In genomic region chr7:27187702-27188665, GRCh38 we compare ENCODE assay signal across 1 cellular context.
TF ChIP-seq lines count a peak whose summit lies in the region.

No MANE protein-coding gene starts in this region.

TF ChIP-seq in HEK293, 187 proteins besides CTCF, POLR2A, EP300 and RAD21 (continued from another document and continues in another):
- TF ChIP-seq ZBTB11 (tag by site-specific recombination; conservative IDR thresholded peaks at IDR 0.05; ENCODE audit: low read depth) (peak; percentile 37), ZNF335 (tag by site-specific recombination; conservative IDR thresholded peaks at IDR 0.05) (peak; percentile 41), ZNF404 (tag by site-specific recombination; IDR thresholded peaks at IDR 0.05) (no peak), ZNF449 (tag by site-specific recombination; IDR thresholded peaks at IDR 0.05) (no peak; the same call in 1 of the 2 replicates), ZNF138 (tag by site-specific recombination; IDR thresholded peaks at IDR 0.05; ENCODE audit: borderline replicate concordance) (no peak), PRDM10 (tag by site-specific recombination; IDR thresholded peaks at IDR 0.05) (peak; percentile 92), ZNF548 (tag by site-specific recombination; IDR thresholded peaks at IDR 0.05) (no peak), ZFHX2 (tag by site-specific recombination; conservative IDR thresholded peaks at IDR 0.05) (peak; percentile 77), ZNF629 (tag by site-specific recombination; IDR thresholded peaks at IDR 0.05) (no peak), ZNF580 (tag by site-specific recombination; IDR thresholded peaks at IDR 0.05) (no peak), ZNF704 (tag by site-specific recombination; IDR thresholded peaks at IDR 0.05) (no peak), ZNF747 (tag by site-specific recombination; IDR thresholded peaks at IDR 0.05) (no peak), GLIS1 (tag by site-specific recombination; IDR thresholded peaks at IDR 0.05) (peak; percentile 68), ZBTB20 (tag by site-specific recombination; IDR thresholded peaks at IDR 0.05) (peak; percentile 40; the same call in 1 of the 2 replicates), KLF7 (tag by site-specific recombination; IDR thresholded peaks at IDR 0.05; ENCODE audit: borderline replicate concordance) (peak; percentile 12; the same call in 1 of the 2 replicates), SCRT2 (tag by site-specific recombination; IDR thresholded peaks at IDR 0.05) (no peak), ZNF623 (tag by site-specific recombination; IDR thresholded peaks at IDR 0.05) (no peak), ZSCAN16 (tag by site-specific recombination; IDR thresholded peaks at IDR 0.05) (no peak), ATF2 (tag by site-specific recombination; IDR thresholded peaks at IDR 0.05; ENCODE audit: low read depth) (no peak), ZBTB17 (tag by site-specific recombination; IDR thresholded peaks at IDR 0.05) (peak; percentile 75), ZNF280D (tag by site-specific recombination; IDR thresholded peaks at IDR 0.05) (no peak), ZIC2 (tag by site-specific recombination; IDR thresholded peaks at IDR 0.05) (0 out of 2 replicates have a peak, but pooled peaks have one; percentile 41), ZBTB7A (tag by site-specific recombination; IDR thresholded peaks at IDR 0.05; ENCODE audit: low read depth) (no peak), ZNF292 (tag by site-specific recombination; IDR thresholded peaks at IDR 0.05; ENCODE audit: borderline replicate concordance, low read depth) (no peak), KLF9 (tag by site-specific recombination; IDR thresholded peaks at IDR 0.05; ENCODE audit: low read depth) (peak; percentile 49; the same call in 1 of the 2 replicates), ZNF624 (tag by site-specific recombination; IDR thresholded peaks at IDR 0.05) (no peak), ZNF514 (tag by site-specific recombination; IDR thresholded peaks at IDR 0.05) (no peak), ZNF501 (tag by site-specific recombination; IDR thresholded peaks at IDR 0.05) (no peak), ZNF473 (tag by site-specific recombination; IDR thresholded peaks at IDR 0.05) (no peak), ZBTB26 (tag by site-specific recombination; optimal IDR thresholded peaks at IDR 0.05) (peak; percentile 18), ZBTB8A (tag by site-specific recombination; IDR thresholded peaks at IDR 0.05) (peak; percentile 93), TCF7L2 (IDR thresholded peaks at IDR 0.05; ENCODE audit: borderline replicate concordance, low read depth, low read length) (no peak), ZNF560 (tag by site-specific recombination; IDR thresholded peaks at IDR 0.05; ENCODE audit: borderline replicate concordance) (no peak), ZXDB (tag by site-specific recombination; IDR thresholded peaks at IDR 0.05) (0 out of 2 replicates have a peak, but pooled peaks have one; percentile 17), ZNF48 (tag by site-specific recombination; IDR thresholded peaks at IDR 0.05) (no peak), FEZF1 (tag by site-specific recombination; IDR thresholded peaks at IDR 0.05) (peak; percentile 67), GLI2 (tag by site-specific recombination; IDR thresholded peaks at IDR 0.05; ENCODE audit: borderline replicate concordance, low read depth) (no peak; the same call in 1 of the 2 replicates), ZNF561 (tag by site-specific recombination; IDR thresholded peaks at IDR 0.05; ENCODE audit: borderline replicate concordance) (no peak), ZNF341 (tag by site-specific recombination; IDR thresholded peaks at IDR 0.05; ENCODE audit: low read depth) (peak; percentile 89), EGR2 (tag by site-specific recombination; IDR thresholded peaks at IDR 0.05; ENCODE audit: low read depth) (peak; percentile 18; the same call in 1 of the 2 replicates), KLF1 (tag by site-specific recombination; IDR thresholded peaks at IDR 0.05) (no peak), ZNF423 (tag by site-specific recombination; IDR thresholded peaks at IDR 0.05) (no peak), ZNF777 (tag by site-specific recombination; IDR thresholded peaks at IDR 0.05; ENCODE audit: borderline replicate concordance) (peak; percentile 15; the same call in 1 of the 2 replicates), PRDM6 (tag by site-specific recombination; IDR thresholded peaks at IDR 0.05) (peak; percentile 76), ZNF311 (tag by site-specific recombination; IDR thresholded peaks at IDR 0.05; ENCODE audit: borderline replicate concordance) (no peak), ZNF658 (tag by site-specific recombination; IDR thresholded peaks at IDR 0.05) (no peak), ZNF776 (tag by site-specific recombination; IDR thresholded peaks at IDR 0.05; ENCODE audit: borderline replicate concordance) (no peak), ZNF571 (tag by site-specific recombination; IDR thresholded peaks at IDR 0.05) (no peak), ZEB2 (tag by site-specific recombination; IDR thresholded peaks at IDR 0.05) (no peak), BCL11B (tag by site-specific recombination; IDR thresholded peaks at IDR 0.05; ENCODE audit: low read depth) (no peak)
